In the genomic region with DNA sequence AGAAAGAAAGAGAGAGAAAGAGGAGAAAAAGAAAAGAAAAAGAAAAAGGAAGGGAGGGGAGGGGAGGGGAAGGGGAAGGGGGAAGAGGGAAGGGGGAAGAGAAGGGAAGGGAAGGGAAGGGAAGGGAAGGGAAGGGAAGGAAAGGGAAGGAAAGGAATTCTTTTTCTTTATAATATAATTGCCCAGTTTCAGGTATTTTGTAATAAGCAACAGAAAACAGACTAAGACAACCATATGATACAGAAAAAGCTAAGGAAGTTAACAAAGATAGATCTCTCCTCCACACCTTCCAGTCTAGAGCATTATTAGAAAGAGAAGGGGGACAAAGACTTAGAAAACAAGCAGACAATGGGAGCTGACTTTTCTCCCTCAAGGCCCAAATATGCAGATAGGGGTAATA, we compare ENCODE assay signal across 40 cellular contexts. TPM values are rescaled to one million over a fixed set of nuclear protein-coding genes. Genes with fewer than 3 reads are reported as not detected.
"Had no signal": no experiment of that assay in that cellular context is flagged by ENCODE, and none has a peak within 500 bp of the region (broad histone marks: within the 10 kb centered on the region; RNA-seq: fewer than 3 reads in every experiment).

No MANE protein-coding gene starts in this region.

- H3K9me3 ChIP-seq: MG63 had no signal

- DNase-seq: Karpas-422, Kasumi-1, MG63, MM.1S, MV-4-11, NCI-H1048, NCI-H1092, NCI-H1092 treated with DMSO at 0.1 percent for 48 hours, NCI-H1105, NCI-H1105 treated with DMSO at 0.1 percent for 48 hours, NCI-H1417, NCI-H1417 treated with DMSO at 0.1 percent for 48 hours, NCI-H1436, NCI-H1436 treated with DMSO at 0.1 percent for 48 hours, NCI-H146, NCI-H1694, NCI-H1694 treated with DMSO at 0.1 percent for 48 hours, NCI-H187, NCI-H187 treated with DMSO at 0.1 percent for 48 hours, NCI-H1930, NCI-H2029, NCI-H2029 treated with DMSO at 0.1 percent for 48 hours, NCI-H2081, NCI-H2081 treated with DMSO at 0.1 percent for 48 hours, NCI-H2107, NCI-H2171, NCI-H2171 treated with DMSO at 0.1 percent for 48 hours, NCI-H2227 treated with DMSO at 0.1 percent for 48 hours, NCI-H226, NCI-H345, NCI-H446, NCI-H446 treated with DMSO at 0.1 percent for 48 hours, NCI-H510A, NCI-H510A treated with DMSO at 0.1 percent for 48 hours, NCI-H524, NCI-H524 treated with DMSO at 0.1 percent for 48 hours had no signal

- H3K4me3 ChIP-seq: MG63 had no signal

- H3K36me3 ChIP-seq: MG63 had no signal

RNA-seq across cellular contexts. Expression of a gene that starts 31.0 kb away (rescaled TPM):
- total RNA-seq: LHCN-M2, M059J, MCF 10A, NCI-H460 had no signal
